27 cellular contexts compared by ENCODE assay signal in genomic region chr22:35519306-35520000, GRCh38.
"Had no signal": no experiment of that assay in that cellular context is flagged by ENCODE, and none has a peak within 500 bp of the region (broad histone marks: within the 10 kb centered on the region; RNA-seq: fewer than 3 reads in every experiment).

No MANE protein-coding gene starts in this region.

- H3K36me3 ChIP-seq: ascending aorta, brain microvascular endothelial cell, breast epithelium had no signal

- H3K27me3 ChIP-seq: ascending aorta, breast epithelium had no signal

- DNase-seq: activated CD4-positive, alpha-beta memory T cell treated with anti-CD3 and anti-CD28 coated beads, Interleukin-2, amount 10 ng/mL, durations not matched to agents 7 days and 5 days; activated CD4-positive, alpha-beta T cell treated with anti-CD3 and anti-CD28 coated beads for 1 hour; activated CD4-positive, alpha-beta T cell treated with anti-CD3 and anti-CD28 coated beads for 36 hours; activated CD4-positive, alpha-beta T cell treated with anti-CD3 and anti-CD28 coated beads for 48 hours; activated CD4-positive, alpha-beta T cell treated with anti-CD3 and anti-CD28 coated beads, Interleukin-2, amount 10 ng/mL, durations not matched to agents 7 days and 5 days; activated CD4-positive, alpha-beta T cell treated with anti-CD3 and anti-CD28 coated beads, Interleukin-2, amount 50 U/mL, for 48 hours; activated CD4-positive, CD25-positive, alpha-beta regulatory T cell; activated CD8-positive, alpha-beta memory T cell treated with anti-CD3 and anti-CD28 coated beads for 24 hours; activated CD8-positive, alpha-beta memory T cell treated with anti-CD3 and anti-CD28 coated beads, Interleukin-2, amount 10 ng/mL, durations not matched to agents 7 days and 5 days; activated CD8-positive, alpha-beta memory T cell treated with anti-CD3 and anti-CD28 coated beads, Interleukin-2, amount 50 U/mL, for 48 hours; activated CD8-positive, alpha-beta T cell treated with anti-CD3 and anti-CD28 coated beads, Interleukin-2, amount 10 ng/mL, durations not matched to agents 7 days and 5 days; activated effector memory CD4-positive, alpha-beta T cell treated with Interleukin-2 at 50 U/mL for 16 hours; activated gamma-delta T cell; activated naive CD4-positive, alpha-beta T cell treated with anti-CD3 and anti-CD28 coated beads, Interleukin-2, amount 10 ng/mL, durations not matched to agents 7 days and 5 days; activated naive CD4-positive, alpha-beta T cell treated with Interleukin-2 at 50 U/mL for 16 hours; activated naive CD8-positive, alpha-beta T cell treated with anti-CD3 and anti-CD28 coated beads, Interleukin-2, amount 10 ng/mL, durations not matched to agents 7 days and 5 days; activated naive CD8-positive, alpha-beta T cell treated with anti-CD3 and anti-CD28 coated beads, Interleukin-2, amount 50 U/mL, for 24 hours; activated T-cell treated with anti-CD3 and anti-CD28 coated beads, Interleukin-2, amount 50 U/mL, for 24 hours; activated T-cell treated with anti-CD3 and anti-CD28 coated beads, Interleukin-2, amount 50 U/mL, for 48 hours; brain microvascular endothelial cell; cerebellar nuclear complex; T-helper 1 cell; T-helper 2 cell; T-helper 9 cell had no signal

- H3K4me3 ChIP-seq: ascending aorta, breast epithelium had no signal

- H3K27ac ChIP-seq: ascending aorta, brain microvascular endothelial cell, breast epithelium, VCaP had no signal

- H3K9me3 ChIP-seq: ascending aorta, breast epithelium had no signal
